Comparison of ENCODE assay signal across 8 cellular contexts in genomic region chr17:29251969-29252866, GRCh38. TPM values are rescaled to one million over a fixed set of nuclear protein-coding genes. Genes with fewer than 3 reads are reported as not detected.
DNase-seq lines count a peak whose midpoint lies in the region; ATAC-seq and TF ChIP-seq lines count a peak whose summit lies in the region.

No MANE protein-coding gene starts in this region.

- peaks cover 14% of the 10 kb centered on the region for H3K4me1 Mint-ChIP-seq in activated T-cell treated with anti-CD3 and anti-CD28 coated beads, Interleukin-2, amount 50 U/mL, for 24 hours (ENCODE audit: low read depth)
- H3K4me1 Mint-ChIP-seq in type B pancreatic cell (ENCODE audit: unreplicated experiment): peaks cover 6% of the 10 kb centered on the region
- H3K4me1 Mint-ChIP-seq in activated T-helper 1 cell treated with anti-CD3 and anti-CD28 coated beads, Interleukin-12 subunit alpha, Interleukin-12 subunit beta, Interleukin-2, Interleukin-4 antibody, amounts not matched to agents 30 ng/mL and 10 ng/mL and 1 ng/mL, durations not matched to agents 14 hours and 24 hours and 36 hours (ENCODE audit: low read depth): peaks cover 7% of the 10 kb centered on the region

- no peaks in the 10 kb centered on the region for H3F3A ChIP-seq in PC-3 (ENCODE audit: low read length, unreplicated experiment)

- H3K27ac ChIP-seq in PC-3 (ENCODE audit: low read length): no peak overlapping the region

- no peaks in the 10 kb centered on the region for H3K79me2 ChIP-seq in PC-3 (ENCODE audit: low read length)

- no peak overlapping the region for H3K9ac ChIP-seq in PC-3 (ENCODE audit: low read length)

- no peaks in the 10 kb centered on the region for H3K27me3 Mint-ChIP-seq in activated T-cell treated with anti-CD3 and anti-CD28 coated beads, Interleukin-2, amount 50 U/mL, for 24 hours
- no peaks in the 10 kb centered on the region for H3K27me3 Mint-ChIP-seq in type B pancreatic cell
- no peaks in the 10 kb centered on the region for H3K27me3 Mint-ChIP-seq in activated T-helper 1 cell treated with anti-CD3 and anti-CD28 coated beads, Interleukin-12 subunit alpha, Interleukin-12 subunit beta, Interleukin-2, Interleukin-4 antibody, amounts not matched to agents 30 ng/mL and 10 ng/mL and 1 ng/mL, durations not matched to agents 14 hours and 24 hours and 36 hours (ENCODE audit: insufficient read depth)

- intact Hi-C loops in PC-3 (cut with micrococcal nuclease): no loop called here
- intact Hi-C loops in activated T-helper 1 cell treated with anti-CD3 and anti-CD28 coated beads, Interleukin-12 subunit alpha, Interleukin-12 subunit beta, Interleukin-2, Interleukin-4 antibody, amounts not matched to agents 30 ng/mL and 10 ng/mL and 1 ng/mL, durations not matched to agents 14 hours and 24 hours and 36 hours (cut with micrococcal nuclease): no loop called here

- CTCF ChIA-PET in PC-3 (lab: Charles Lee): no interaction called here

- DNase-seq in activated T-cell treated with anti-CD3 and anti-CD28 coated beads, Interleukin-2, amount 50 U/mL, for 24 hours: no peak
- no peak for DNase-seq in activated T-cell treated with anti-CD3 and anti-CD28 coated beads, Interleukin-2, amount 50 U/mL, for 1 hour
- peak; percentile 36 for DNase-seq in PC-3
- peak; percentile 62 for DNase-seq in fibroblast of the aortic adventitia (ENCODE audit: low read depth)
- no peak for DNase-seq in type B pancreatic cell (ENCODE audit: extremely low spot score, unreplicated experiment)
- DNase-seq in activated T-helper 1 cell treated with anti-CD3 and anti-CD28 coated beads, Interleukin-12 subunit alpha, Interleukin-12 subunit beta, Interleukin-2, Interleukin-4 antibody, amounts not matched to agents 30 ng/mL and 10 ng/mL and 1 ng/mL, durations not matched to agents 14 hours and 24 hours and 36 hours (ENCODE audit: low spot score): no peak
- DNase-seq in occipital lobe (lab: John Stamatoyannopoulos, UW): no peak
- DNase-seq in stimulated activated naive CD4-positive, alpha-beta T cell treated with Interleukin-2 at 50 U/mL for 16 hours (lab: John Stamatoyannopoulos, UW): no peak

- H3K4me3 ChIP-seq in PC-3 (ENCODE audit: low read length) (no peak overlapping the region), fibroblast of the aortic adventitia (ENCODE audit: low read depth, low read length) (no peak overlapping the region)

- H3K27me3 ChIP-seq in PC-3 (ENCODE audit: low read length): no peaks in the 10 kb centered on the region

- H3K27ac Mint-ChIP-seq in activated T-cell treated with anti-CD3 and anti-CD28 coated beads, Interleukin-2, amount 50 U/mL, for 24 hours: peak overlapping the region; percentile 50
- H3K27ac Mint-ChIP-seq in type B pancreatic cell: peak overlapping the region; percentile 76
- no peak overlapping the region for H3K27ac Mint-ChIP-seq in activated T-helper 1 cell treated with anti-CD3 and anti-CD28 coated beads, Interleukin-12 subunit alpha, Interleukin-12 subunit beta, Interleukin-2, Interleukin-4 antibody, amounts not matched to agents 30 ng/mL and 10 ng/mL and 1 ng/mL, durations not matched to agents 14 hours and 24 hours and 36 hours

- no peak overlapping the region for H2AFZ ChIP-seq in PC-3 (ENCODE audit: low read length)

- no peaks in the 10 kb centered on the region for H3K9me2 ChIP-seq in PC-3 (replicated peaks; ENCODE audit: low read length)

- no peak; the same call in 1 of the 2 replicates for ATAC-seq in PC-3

- H3K9me3 ChIP-seq in PC-3 (ENCODE audit: low read length): no peaks in the 10 kb centered on the region

- H3K4me2 ChIP-seq in PC-3 (ENCODE audit: low read length): no peak overlapping the region

- no peaks in the 10 kb centered on the region for H3K36me3 ChIP-seq in PC-3 (ENCODE audit: low read depth, low read length)

- no peaks in the 10 kb centered on the region for H3K4me1 ChIP-seq in PC-3 (ENCODE audit: insufficient read depth, low read length)

- peak; percentile 53 for TF ChIP-seq CTCF in PC-3 (conservative IDR thresholded peaks at IDR 0.05; ENCODE audit: low read depth, low read length)
- TF ChIP-seq CTCF in fibroblast of the aortic adventitia (IDR thresholded peaks at IDR 0.05; ENCODE audit: insufficient read depth, low read length): peak; percentile 54
- TF ChIP-seq CTCF in type B pancreatic cell (conservative IDR thresholded peaks at IDR 0.05): peak; percentile 74

- POLR2A ChIA-PET in PC-3 (lab: Charles Lee; ENCODE audit: unreplicated experiment): no interaction called here

- no peaks in the 10 kb centered on the region for H3K9me3 Mint-ChIP-seq in activated T-cell treated with anti-CD3 and anti-CD28 coated beads, Interleukin-2, amount 50 U/mL, for 24 hours
- no peaks in the 10 kb centered on the region for H3K9me3 Mint-ChIP-seq in type B pancreatic cell
- no peaks in the 10 kb centered on the region for H3K9me3 Mint-ChIP-seq in activated T-helper 1 cell treated with anti-CD3 and anti-CD28 coated beads, Interleukin-12 subunit alpha, Interleukin-12 subunit beta, Interleukin-2, Interleukin-4 antibody, amounts not matched to agents 30 ng/mL and 10 ng/mL and 1 ng/mL, durations not matched to agents 14 hours and 24 hours and 36 hours

- no TSS peak for BruUV-seq in PC-3 (replicated peaks; lab: Mats Ljungman, UMichigan)

- no peak overlapping the region for H3K4me3 Mint-ChIP-seq in activated T-cell treated with anti-CD3 and anti-CD28 coated beads, Interleukin-2, amount 50 U/mL, for 24 hours
- no peak overlapping the region for H3K4me3 Mint-ChIP-seq in type B pancreatic cell
- H3K4me3 Mint-ChIP-seq in activated T-helper 1 cell treated with anti-CD3 and anti-CD28 coated beads, Interleukin-12 subunit alpha, Interleukin-12 subunit beta, Interleukin-2, Interleukin-4 antibody, amounts not matched to agents 30 ng/mL and 10 ng/mL and 1 ng/mL, durations not matched to agents 14 hours and 24 hours and 36 hours: no peak overlapping the region

- no peaks in the 10 kb centered on the region; the same call in 1 of the 2 replicates for H4K20me1 ChIP-seq in PC-3 (ENCODE audit: low read length)

- peaks cover 26% of the 10 kb centered on the region for H3K36me3 Mint-ChIP-seq in activated T-cell treated with anti-CD3 and anti-CD28 coated beads, Interleukin-2, amount 50 U/mL, for 24 hours (ENCODE audit: low read depth)
- H3K36me3 Mint-ChIP-seq in type B pancreatic cell: no peaks in the 10 kb centered on the region
- peaks cover 11% of the 10 kb centered on the region for H3K36me3 Mint-ChIP-seq in activated T-helper 1 cell treated with anti-CD3 and anti-CD28 coated beads, Interleukin-12 subunit alpha, Interleukin-12 subunit beta, Interleukin-2, Interleukin-4 antibody, amounts not matched to agents 30 ng/mL and 10 ng/mL and 1 ng/mL, durations not matched to agents 14 hours and 24 hours and 36 hours (ENCODE audit: low read depth)

RNA-seq across cellular contexts. Expression of gene CRYBA1, which starts 5.6 kb away (rescaled TPM):
- total RNA-seq in PC-3 (2014; rRNA removed) (not detected in 2 replicates), fibroblast of the aortic adventitia (ENCODE audit: low replicate concordance) (not detected in 2 replicates), type B pancreatic cell (ENCODE audit: low replicate concordance) (1.4 TPM in 1 of 2 replicates, not detected in the other), occipital lobe (not detected)
- total RNA-seq in activated T-helper 1 cell treated with anti-CD3 and anti-CD28 coated beads, Interleukin-12 subunit alpha, Interleukin-12 subunit beta, Interleukin-2, Interleukin-4 antibody, amounts not matched to agents 30 ng/mL and 10 ng/mL and 1 ng/mL, durations not matched to agents 14 hours and 24 hours and 36 hours: not detected in 2 replicates

RNA-seq across cellular contexts. Expression of gene NUFIP2, which starts 41.7 kb away (rescaled TPM):
- total RNA-seq in PC-3 (2014; rRNA removed): 16.1 and 22.6 TPM in 2 replicates
- total RNA-seq in fibroblast of the aortic adventitia (ENCODE audit: low replicate concordance): 53.3 and 59.7 TPM in 2 replicates
- total RNA-seq in type B pancreatic cell (ENCODE audit: low replicate concordance): 56.0 and 63.6 TPM in 2 replicates
- total RNA-seq in activated T-helper 1 cell treated with anti-CD3 and anti-CD28 coated beads, Interleukin-12 subunit alpha, Interleukin-12 subunit beta, Interleukin-2, Interleukin-4 antibody, amounts not matched to agents 30 ng/mL and 10 ng/mL and 1 ng/mL, durations not matched to agents 14 hours and 24 hours and 36 hours: 92.2 and 95.5 TPM in 2 replicates
- 57.2 TPM for total RNA-seq in occipital lobe

Comparison
In these comparisons a context has a peak if more than half of its experiments do, and no peak if none do; other contexts are left out.
1. DNase-seq: peak in PC-3 (single experiment) and fibroblast of the aortic adventitia (single experiment); none in activated T-cell treated with anti-CD3 and anti-CD28 coated beads, Interleukin-2, amount 50 U/mL, for 24 hours (single experiment), activated T-cell treated with anti-CD3 and anti-CD28 coated beads, Interleukin-2, amount 50 U/mL, for 1 hour (single experiment), type B pancreatic cell (single experiment), activated T-helper 1 cell treated with anti-CD3 and anti-CD28 coated beads, Interleukin-12 subunit alpha, Interleukin-12 subunit beta, Interleukin-2, Interleukin-4 antibody, amounts not matched to agents 30 ng/mL and 10 ng/mL and 1 ng/mL, durations not matched to agents 14 hours and 24 hours and 36 hours (single experiment), occipital lobe (single experiment) and stimulated activated naive CD4-positive, alpha-beta T cell treated with Interleukin-2 at 50 U/mL for 16 hours (single experiment).
2. Peak in every context shown above with its lines, with median percentiles within 50 percentile points of each other: CTCF ChIP-seq.